Comparison of ENCODE assay signal across 16 cellular contexts in genomic region chr1:220462756-220463155, GRCh38.
DNase-seq lines count a peak whose midpoint lies in the region; ATAC-seq, FAIRE-seq and TF ChIP-seq lines count a peak whose summit lies in the region.
"Had no signal": no experiment of that assay in that cellular context is flagged by ENCODE, and none has a peak within 500 bp of the region (broad histone marks: within the 10 kb centered on the region; RNA-seq: fewer than 3 reads in every experiment).

No MANE protein-coding gene starts in this region.

- intact Hi-C loops in K562 (cut with micrococcal nuclease): no loop called here

- CTCF ChIA-PET in K562 (lab: Yijun Ruan, JAX; ENCODE audit: low intra/inter-chr PET ratio): interaction anchor here (0.5 kb wide), 1 partner anchor 167 kb away, joined by 3 read pairs; no protein-coding TSS in a partner anchor

- no peaks in the 10 kb centered on the region for H3K27me3 Mint-ChIP-seq in nephron progenitor cell (ENCODE audit: low read depth, poor library complexity)

- TF ChIP-seq EP300 in K562 (IDR thresholded peaks at IDR 0.05; ENCODE audit: low read length): no peak

- WGBS in K562 (ENCODE audit: insufficient coverage, low coverage, missing lambda C conversion rate): under 1% methylated on average over 12 of the region's 12 CpGs

- ATAC-seq in K562: peak; percentile 74
- ATAC-seq: psoas muscle had no signal

- BruUV-seq in K562 (replicated peaks; lab: Mats Ljungman, UMichigan): no TSS peak

- no peak overlapping the region for H3K4me2 ChIP-seq in K562 (ENCODE audit: insufficient read depth, low read length)

- no peaks in the 10 kb centered on the region for H3K9me3 ChIP-seq in K562 (replicated peaks; ENCODE audit: control insufficient read depth, insufficient read depth, low read depth, low read length)
- H3K9me3 ChIP-seq: psoas muscle had no signal

- no peaks in the 10 kb centered on the region for H3K79me2 ChIP-seq in K562 (ENCODE audit: control insufficient read depth, insufficient read depth, low read length)

- no peak for TF ChIP-seq POLR2A in K562 (conservative IDR thresholded peaks at IDR 0.05)

- TF ChIP-seq RAD21 in K562 (CRISPR knock-in tag; conservative IDR thresholded peaks at IDR 0.05 in 1 of 2, IDR thresholded peaks at IDR 0.05 in 1 of 2): no peak

- DNase-seq in Daoy (ENCODE audit: low read depth): peak; percentile 9
- DNase-seq in NCI-H2171 (lab: John Stamatoyannopoulos, UW): peak; percentile 27
- peak in 1 of 4 experiments; percentile 7 for DNase-seq in K562 (ENCODE audit: extremely low read depth in 1 of 4, low spot score in 3 of 4)
- DNase-seq in nephron progenitor cell: peak; percentile 58
- DNase-seq in UCSD-AML1 (lab: John Stamatoyannopoulos, UW; ENCODE audit: unreplicated experiment): no peak
- DNase-seq in activated T-cell treated with anti-CD3 and anti-CD28 coated beads, Interleukin-2, amount 50 U/mL, for 1 hour: no peak
- no peak for DNase-seq in middle frontal gyrus (ENCODE audit: extremely low spot score, low spot score)
- DNase-seq: activated gamma-delta T cell; aorta; GDM1; NCI-H1436; NK-92 treated with Interleukin-12 subunit alpha and Interleukin-12 subunit beta, amount 100 ng/mL, for 24 hours; psoas muscle; SIG-M5 had no signal

- no peaks in the 10 kb centered on the region for H3K36me3 Mint-ChIP-seq in nephron progenitor cell (ENCODE audit: low read depth)

- no peaks in the 10 kb centered on the region for H3K36me3 ChIP-seq in K562 (ENCODE audit: control insufficient read depth, insufficient read depth, low read length)

- H3K9me1 ChIP-seq in K562 (ENCODE audit: control insufficient read depth, insufficient read depth, low read length): no peaks in the 10 kb centered on the region

- no peaks in the 10 kb centered on the region for H4K20me1 ChIP-seq in K562 (replicated peaks; ENCODE audit: control insufficient read depth, insufficient read depth, low read length)

- TF ChIP-seq CTCF in K562 (IDR thresholded peaks at IDR 0.05 in 2 of 3, conservative IDR thresholded peaks at IDR 0.05 in 1 of 3; ENCODE audit: insufficient read depth in 2 of 3, low read depth in 1 of 3, low read length in 3 of 3) (no peak), nephron progenitor cell (IDR thresholded peaks at IDR 0.05) (no peak)

- peaks cover 23% of the 10 kb centered on the region for H3K9me3 Mint-ChIP-seq in nephron progenitor cell

- in situ Hi-C loops in K562 (cut with MboI): no loop called here

- no peak overlapping the region for H3K27ac Mint-ChIP-seq in nephron progenitor cell

- H3K9ac ChIP-seq in K562 (ENCODE audit: insufficient read depth in 1 of 2, low read depth in 2 of 2, low read length in 2 of 2): no peak overlapping the region

- H3K27me3 ChIP-seq in K562 (ENCODE audit: control insufficient read depth in 2 of 2, insufficient read depth in 2 of 2, low read length in 2 of 2): peaks cover 2 to 3% of the 10 kb centered on the region in 2 experiments; a peak in 2 of 5 replicates

- peaks cover 0 to 4% of the 10 kb centered on the region in 2 experiments; a peak in 1 of 5 replicates for H3K4me1 ChIP-seq in K562 (replicated peaks in 1 of 2; ENCODE audit: control insufficient read depth in 2 of 2, insufficient read depth in 2 of 2, low read length in 2 of 2)

- peaks cover 6% of the 10 kb centered on the region for H3K4me1 Mint-ChIP-seq in nephron progenitor cell

- no peak overlapping the region for H3K4me3 Mint-ChIP-seq in nephron progenitor cell

- no peak overlapping the region for H2AFZ ChIP-seq in K562 (ENCODE audit: low read depth, low read length)

- H3K27ac ChIP-seq in K562 (ENCODE audit: extremely low read depth, low read depth, low read length): no peak overlapping the region
- H3K27ac ChIP-seq: psoas muscle had no signal

- POLR2A ChIA-PET in K562 (lab: Yijun Ruan, JAX): no interaction called here

- H3K4me3 ChIP-seq in K562: no peak overlapping the region
- H3K4me3 ChIP-seq: psoas muscle had no signal

- no peak for FAIRE-seq in K562 (lab: Jason Lieb, UNC)
- FAIRE-seq: colon, TTC549 had no signal

TF ChIP-seq in K562, 482 proteins besides CTCF, POLR2A, EP300 and RAD21:
- TF ChIP-seq POLR3A (IDR thresholded peaks at IDR 0.05; ENCODE audit: borderline replicate concordance, extremely low read depth, insufficient read depth, insufficient read length) (no peak), NFXL1 (CRISPR knock-in tag; IDR thresholded peaks at IDR 0.05) (no peak), IFI16 (CRISPR knock-in tag; IDR thresholded peaks at IDR 0.05) (no peak), ZNF699 (CRISPR knock-in tag; IDR thresholded peaks at IDR 0.05; ENCODE audit: insufficient replicate concordance) (no peak), POLR3G (IDR thresholded peaks at IDR 0.05; ENCODE audit: extremely low read depth, insufficient read length, insufficient replicate concordance) (no peak), E2F4 (CRISPR knock-in tag; IDR thresholded peaks at IDR 0.05; ENCODE audit: low read depth) (no peak), ZC3H8 (IDR thresholded peaks at IDR 0.05) (no peak), NKRF (IDR thresholded peaks at IDR 0.05; ENCODE audit: borderline replicate concordance) (no peak), E2F3 (CRISPR knock-in tag; IDR thresholded peaks at IDR 0.05) (no peak), CAMTA2 (CRISPR knock-in tag; conservative IDR thresholded peaks at IDR 0.05) (no peak), RBBP5 (IDR thresholded peaks at IDR 0.05; ENCODE audit: borderline replicate concordance, insufficient read depth, low read length, poor library complexity, severe bottlenecking) (no peak), PHB2 (IDR thresholded peaks at IDR 0.05; ENCODE audit: low read depth) (no peak), ZNF445 (CRISPR knock-in tag; IDR thresholded peaks at IDR 0.05; ENCODE audit: low read depth) (no peak), ZNF583 (CRISPR knock-in tag; IDR thresholded peaks at IDR 0.05) (no peak), MTA2 (IDR thresholded peaks at IDR 0.05; ENCODE audit: low read depth) (no peak)
- TF ChIP-seq, protein P1, sequence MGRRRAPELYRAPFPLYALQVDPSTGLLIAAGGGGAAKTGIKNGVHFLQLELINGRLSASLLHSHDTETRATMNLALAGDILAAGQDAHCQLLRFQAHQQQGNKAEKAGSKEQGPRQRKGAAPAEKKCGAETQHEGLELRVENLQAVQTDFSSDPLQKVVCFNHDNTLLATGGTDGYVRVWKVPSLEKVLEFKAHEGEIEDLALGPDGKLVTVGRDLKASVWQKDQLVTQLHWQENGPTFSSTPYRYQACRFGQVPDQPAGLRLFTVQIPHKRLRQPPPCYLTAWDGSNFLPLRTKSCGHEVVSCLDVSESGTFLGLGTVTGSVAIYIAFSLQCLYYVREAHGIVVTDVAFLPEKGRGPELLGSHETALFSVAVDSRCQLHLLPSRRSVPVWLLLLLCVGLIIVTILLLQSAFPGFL (CRISPR knock-in tag; IDR thresholded peaks at IDR 0.05): no peak
- TF ChIP-seq, protein P2, sequence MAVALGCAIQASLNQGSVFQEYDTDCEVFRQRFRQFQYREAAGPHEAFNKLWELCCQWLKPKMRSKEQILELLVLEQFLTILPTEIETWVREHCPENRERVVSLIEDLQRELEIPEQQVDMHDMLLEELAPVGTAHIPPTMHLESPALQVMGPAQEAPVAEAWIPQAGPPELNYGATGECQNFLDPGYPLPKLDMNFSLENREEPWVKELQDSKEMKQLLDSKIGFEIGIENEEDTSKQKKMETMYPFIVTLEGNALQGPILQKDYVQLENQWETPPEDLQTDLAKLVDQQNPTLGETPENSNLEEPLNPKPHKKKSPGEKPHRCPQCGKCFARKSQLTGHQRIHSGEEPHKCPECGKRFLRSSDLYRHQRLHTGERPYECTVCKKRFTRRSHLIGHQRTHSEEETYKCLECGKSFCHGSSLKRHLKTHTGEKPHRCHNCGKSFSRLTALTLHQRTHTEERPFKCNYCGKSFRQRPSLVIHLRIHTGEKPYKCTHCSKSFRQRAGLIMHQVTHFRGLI (CRISPR knock-in tag; IDR thresholded peaks at IDR 0.05): no peak
- TF ChIP-seq, protein P3, sequence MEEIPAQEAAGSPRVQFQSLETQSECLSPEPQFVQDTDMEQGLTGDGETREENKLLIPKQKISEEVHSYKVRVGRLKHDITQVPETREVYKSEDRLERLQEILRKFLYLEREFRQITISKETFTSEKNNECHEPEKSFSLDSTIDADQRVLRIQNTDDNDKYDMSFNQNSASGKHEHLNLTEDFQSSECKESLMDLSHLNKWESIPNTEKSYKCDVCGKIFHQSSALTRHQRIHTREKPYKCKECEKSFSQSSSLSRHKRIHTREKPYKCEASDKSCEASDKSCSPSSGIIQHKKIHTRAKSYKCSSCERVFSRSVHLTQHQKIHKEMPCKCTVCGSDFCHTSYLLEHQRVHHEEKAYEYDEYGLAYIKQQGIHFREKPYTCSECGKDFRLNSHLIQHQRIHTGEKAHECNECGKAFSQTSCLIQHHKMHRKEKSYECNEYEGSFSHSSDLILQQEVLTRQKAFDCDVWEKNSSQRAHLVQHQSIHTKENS (CRISPR knock-in tag; IDR thresholded peaks at IDR 0.05): no peak

Comparison
In these comparisons a context has a peak if more than half of its experiments do, and no peak if none do; other contexts are left out.
1. DNase-seq: peak in Daoy (single experiment), NCI-H2171 (single experiment) and nephron progenitor cell (single experiment); none in UCSD-AML1 (single experiment), activated T-cell treated with anti-CD3 and anti-CD28 coated beads, Interleukin-2, amount 50 U/mL, for 1 hour (single experiment) and middle frontal gyrus (single experiment).